Comparison of ENCODE assay signal across 29 cellular contexts in the genomic region with DNA sequence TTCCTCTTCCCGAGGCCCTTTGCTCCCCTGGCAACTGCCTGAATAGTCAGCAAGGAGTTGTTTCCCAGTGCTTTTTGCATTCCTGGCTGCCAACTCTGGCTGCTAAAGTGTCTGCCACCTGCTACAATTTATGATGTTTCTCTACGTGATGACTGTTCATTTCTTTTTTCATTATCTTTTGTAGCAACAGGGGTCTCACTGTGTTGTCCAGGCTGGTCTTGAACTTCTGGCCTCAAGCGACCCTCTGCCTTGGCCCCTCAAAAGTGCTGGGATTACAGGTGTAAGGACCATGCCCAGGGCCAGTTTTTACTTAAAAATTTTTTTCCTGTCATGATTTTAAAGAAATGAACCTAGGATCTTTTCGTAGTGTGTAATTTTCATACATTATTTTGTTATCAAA.
"Had no signal": no experiment of that assay in that cellular context is flagged by ENCODE, and none has a peak within 500 bp of the region (broad histone marks: within the 10 kb centered on the region; RNA-seq: fewer than 3 reads in every experiment).

No MANE protein-coding gene starts in this region.

- H3K27ac ChIP-seq: neural progenitor cell, ovary, parathyroid adenoma, psoas muscle, skin epidermis, spleen, thoracic aorta, thyroid gland, tibial nerve, upper lobe of right lung, uterus had no signal

- H3K27me3 ChIP-seq: neural progenitor cell, ovary, spleen, thyroid gland, tibial nerve, upper lobe of right lung, uterus had no signal

- H3K4me3 ChIP-seq: neural progenitor cell, ovary, psoas muscle, skin epidermis, smooth muscle cell, spleen, thoracic aorta, thyroid gland, tibial nerve, upper lobe of right lung, uterus had no signal

- H3K4me2 ChIP-seq: neural progenitor cell, smooth muscle cell had no signal

- H3K9me3 ChIP-seq: ovary, psoas muscle, spleen, thoracic aorta, thyroid gland, tibial nerve, upper lobe of right lung, uterus had no signal

- H3K27me3 Mint-ChIP-seq: naive thymus-derived CD4-positive, alpha-beta T cell; progenitor cell of endocrine pancreas; stimulated activated memory B cell treated with anti-CD40 and anti-IgM and Interleukin-4, amounts not matched to agents 10 μg/mL and 1 μg/mL and 100 μg/mL, for 72 hours; stimulated activated naive CD8-positive, alpha-beta T cell treated with anti-CD3 and anti-CD28 coated beads, Interleukin-15, amount 100 ng/mL, for 72 hours; type B pancreatic cell had no signal

- H3K9ac ChIP-seq: neural progenitor cell, parathyroid adenoma had no signal

- DNase-seq: naive thymus-derived CD4-positive, alpha-beta T cell; natural killer cell; occipital lobe; ovary; psoas muscle; right cardiac atrium; spleen; stimulated activated CD4-positive, alpha-beta T cell treated with anti-CD3 and anti-CD28 coated beads, Interleukin-12 subunit alpha, Interleukin-12 subunit beta, amount 100 ng/mL, for 4 hours; stimulated activated CD4-positive, alpha-beta T cell treated with anti-CD3 and anti-CD28 coated beads, Interleukin-1b, Interleukin-23, amount 100 ng/mL, for 48 hours; stimulated activated CD4-positive, alpha-beta T cell treated with anti-CD3 and anti-CD28 coated beads, Interleukin-4, amount 100 ng/mL, for 1 hour; stimulated activated CD4-positive, alpha-beta T cell treated with anti-CD3 and anti-CD28 coated beads, Interleukin-4, amount 100 ng/mL, for 4 hours; stimulated activated CD8-positive, alpha-beta memory T cell treated with anti-CD3 and anti-CD28 coated beads, Interleukin-4, amount 100 ng/mL, for 48 hours; stimulated activated naive CD4-positive, alpha-beta T cell; stimulated activated naive CD8-positive, alpha-beta T cell treated with anti-CD3 and anti-CD28 coated beads, Interleukin-15, amount 100 ng/mL, for 72 hours; stimulated activated naive CD8-positive, alpha-beta T cell treated with anti-CD3 and anti-CD28 coated beads, Interleukin-15, Interleukin-2, amounts not matched to agents 100 U/mL and 50 U/mL, for 24 hours; thyroid gland; upper lobe of right lung; uterus had no signal

- H3K27ac Mint-ChIP-seq: naive thymus-derived CD4-positive, alpha-beta T cell; natural killer cell; nephron; neural progenitor cell; progenitor cell of endocrine pancreas; stimulated activated memory B cell treated with anti-CD40 and anti-IgM and Interleukin-4, amounts not matched to agents 10 μg/mL and 1 μg/mL and 100 μg/mL, for 72 hours; stimulated activated naive CD8-positive, alpha-beta T cell treated with anti-CD3 and anti-CD28 coated beads, Interleukin-15, amount 100 ng/mL, for 72 hours; type B pancreatic cell had no signal

- H3K36me3 ChIP-seq: ovary, thoracic aorta, thyroid gland, upper lobe of right lung, uterus had no signal

- H3K4me1 ChIP-seq: neural progenitor cell, parathyroid adenoma, thyroid gland, upper lobe of right lung, uterus had no signal

- H3K36me3 Mint-ChIP-seq: natural killer cell had no signal

- H3K4me1 Mint-ChIP-seq: neural progenitor cell had no signal

- ATAC-seq: naive thymus-derived CD4-positive, alpha-beta T cell; natural killer cell; psoas muscle; right cardiac atrium; sciatic nerve; stimulated activated memory B cell treated with anti-CD40 and anti-IgM and Interleukin-4, amounts not matched to agents 10 μg/mL and 1 μg/mL and 100 μg/mL, for 72 hours; stimulated activated naive CD8-positive, alpha-beta T cell treated with anti-CD3 and anti-CD28 coated beads, Interleukin-15, amount 100 ng/mL, for 72 hours; stimulated activated naive CD8-positive, alpha-beta T cell treated with anti-CD3 and anti-CD28 coated beads, Interleukin-15, Interleukin-2, amounts not matched to agents 100 U/mL and 50 U/mL, for 24 hours; upper lobe of right lung had no signal

- H2AFZ ChIP-seq: neural progenitor cell, parathyroid adenoma had no signal

- H3K4me3 Mint-ChIP-seq: naive thymus-derived CD4-positive, alpha-beta T cell; natural killer cell; nephron; neural progenitor cell; stimulated activated memory B cell treated with anti-CD40 and anti-IgM and Interleukin-4, amounts not matched to agents 10 μg/mL and 1 μg/mL and 100 μg/mL, for 72 hours; stimulated activated naive CD8-positive, alpha-beta T cell treated with anti-CD3 and anti-CD28 coated beads, Interleukin-15, amount 100 ng/mL, for 72 hours; type B pancreatic cell had no signal

- H3K9me3 Mint-ChIP-seq: natural killer cell; stimulated activated memory B cell treated with anti-CD40 and anti-IgM and Interleukin-4, amounts not matched to agents 10 μg/mL and 1 μg/mL and 100 μg/mL, for 72 hours had no signal
